In genomic region chr15:79977431-79977940, GRCh38 we compare ENCODE assay signal across 1 cellular context.
TF ChIP-seq lines count a peak whose summit lies in the region.

No MANE protein-coding gene starts in this region.

TF ChIP-seq in K562, 482 proteins besides CTCF, POLR2A, EP300 and RAD21 (continued from another document):
- TF ChIP-seq E2F8 (IDR thresholded peaks at IDR 0.05; ENCODE audit: low read depth, partially characterized antibody) (no peak), MCM2 (IDR thresholded peaks at IDR 0.05; ENCODE audit: low read depth) (no peak), SMARCB1 (IDR thresholded peaks at IDR 0.05; ENCODE audit: insufficient read length, low read depth) (no peak)
